ENCODE assay signal across 8 cellular contexts in genomic region chr1:45929257-45929687, GRCh38.
DNase-seq lines count a peak whose midpoint lies in the region; ATAC-seq and TF ChIP-seq lines count a peak whose summit lies in the region.

No MANE protein-coding gene starts in this region.

- no peak overlapping the region for H3K9ac ChIP-seq in colonic mucosa (ENCODE audit: low read depth in 2 of 2, low read length in 2 of 2)

- DNase-seq in SW480 (ENCODE audit: low spot score) (peak; percentile 49), hepatic stellate cell (ENCODE audit: low spot score) (peak; percentile 44), NOMO-1 treated with dmso at 0.1 percent for 144 hours (lab: John Stamatoyannopoulos, UW; ENCODE audit: unreplicated experiment) (no peak), colonic mucosa (no peak), transverse colon (no peak)

- H3K36me3 ChIP-seq in ACC112 (ENCODE audit: insufficient read depth, low read length) = no peaks in the 10 kb centered on the region
- no peaks in the 10 kb centered on the region for H3K36me3 ChIP-seq in HEK293 (ENCODE audit: control insufficient read depth in 2 of 2, insufficient read depth in 1 of 2, low read length in 2 of 2)
- H3K36me3 ChIP-seq in colonic mucosa = no peaks in the 10 kb centered on the region
- no peaks in the 10 kb centered on the region for H3K36me3 ChIP-seq in transverse colon

- in situ Hi-C loops in transverse colon (cut with MboI; ENCODE audit: low pct_ligation_motif_present in 1 of 4, low pct_unique_long_range_greater_than_20kb in 1 of 4, low sequenced_read_pairs in 3 of 4) = no loop called here

- peaks cover 2% of the 10 kb centered on the region for H3K79me2 ChIP-seq in ACC112 (ENCODE audit: control insufficient read depth, insufficient read depth, low read length, unreplicated experiment)

- TF ChIP-seq POLR2A in GM18505 (IDR thresholded peaks at IDR 0.05; ENCODE audit: borderline replicate concordance, extremely low read depth, insufficient read depth, insufficient read length) = no peak
- TF ChIP-seq POLR2A in transverse colon (IDR thresholded peaks at IDR 0.05) = no peak

- no peak overlapping the region for H2AFZ ChIP-seq in ACC112 (ENCODE audit: low read length, unreplicated experiment)

- H3K27me3 ChIP-seq in ACC112 (ENCODE audit: insufficient read depth, low read length) = no peaks in the 10 kb centered on the region
- no peaks in the 10 kb centered on the region for H3K27me3 ChIP-seq in colonic mucosa
- H3K27me3 ChIP-seq in transverse colon = no peaks in the 10 kb centered on the region

- H3K9me3 ChIP-seq in HEK293 (ENCODE audit: control insufficient read depth, insufficient read depth, low read depth, low read length) (no peaks in the 10 kb centered on the region), colonic mucosa (no peaks in the 10 kb centered on the region), transverse colon (no peaks in the 10 kb centered on the region)

- no peak for ATAC-seq in GM18505 (IDR thresholded peaks at IDR 0.05; ENCODE audit: unreplicated experiment)

- intact Hi-C loops in colonic mucosa (cut with DNase I) (no loop called here), transverse colon (cut with DNase I; ENCODE audit: low total_unique reads) (no loop called here)

- H3K27ac ChIP-seq in ACC112 (ENCODE audit: low read depth, low read length) = peak overlapping the region; percentile 68
- no peak overlapping the region for H3K27ac ChIP-seq in HEK293 (ENCODE audit: extremely low read depth, low read depth, low read length)
- H3K27ac ChIP-seq in colonic mucosa = no peak overlapping the region
- peak overlapping the region in 1 of 4 donors; percentile 34 for H3K27ac ChIP-seq in transverse colon

- H3K4me1 ChIP-seq in ACC112 (ENCODE audit: control insufficient read depth, insufficient read depth, low read length, unreplicated experiment) = peaks cover 22% of the 10 kb centered on the region
- H3K4me1 ChIP-seq in HEK293 (ENCODE audit: control insufficient read depth, insufficient read depth, low read length) = peaks cover 4% of the 10 kb centered on the region; the same call in 1 of the 2 replicates
- H3K4me1 ChIP-seq in colonic mucosa = no peaks in the 10 kb centered on the region
- H3K4me1 ChIP-seq in transverse colon = peaks cover 4 to 34% (median 14%) of the 10 kb centered on the region in 4 donors

- POLR2A ChIA-PET in HEK293 (lab: Yijun Ruan, JAX) = interaction anchor here (0.6 kb wide), 2 partner anchors 249 to 410 kb away, joined by 5 read pairs; no protein-coding TSS in a partner anchor

- H3K4me3 ChIP-seq in ACC112 (ENCODE audit: low read depth, low read length) (0 out of 2 replicates have a peak overlapping the region, but pooled peaks have one; percentile 4), HEK293 (ENCODE audit: low read depth, low read length) (no peak overlapping the region), colonic mucosa (no peak overlapping the region), transverse colon (no peak overlapping the region)

- CTCF ChIA-PET in HEK293 (lab: Yijun Ruan, JAX) = interaction anchor here (0.7 kb wide), 3 partner anchors 214 to 588 kb away, joined by 3 to 5 read pairs (median 3); no protein-coding TSS in a partner anchor

- 42% methylated on average over 2 of the region's 2 CpGs; no CpG with 5 or more reads in 1 of the 2 donors for WGBS in transverse colon (ENCODE audit: low coverage in 1 of 2), 2 donors

- no peak for TF ChIP-seq EP300 in transverse colon (IDR thresholded peaks at IDR 0.05; ENCODE audit: low read depth)

- TF ChIP-seq CTCF in HEK293 (tag by site-specific recombination; IDR thresholded peaks at IDR 0.05) (no peak), colonic mucosa (IDR thresholded peaks at IDR 0.05) (no peak), transverse colon (IDR thresholded peaks at IDR 0.05) (no peak)

TF ChIP-seq in HEK293, 187 proteins besides CTCF, POLR2A, EP300 and RAD21:
- 0 out of 2 replicates have a peak, but pooled peaks have one; percentile 9 for TF ChIP-seq ZNF600 (tag by site-specific recombination; IDR thresholded peaks at IDR 0.05)
- TF ChIP-seq ZNF843 (tag by site-specific recombination; IDR thresholded peaks at IDR 0.05) = no peak
- TF ChIP-seq ZNF549 (tag by site-specific recombination; IDR thresholded peaks at IDR 0.05) = peak; percentile 64
- TF ChIP-seq KLF9 (tag by site-specific recombination; IDR thresholded peaks at IDR 0.05; ENCODE audit: low read depth) = no peak
- peak; percentile 74 for TF ChIP-seq ZIC2 (tag by site-specific recombination; IDR thresholded peaks at IDR 0.05)
- TF ChIP-seq ZBTB21 (tag by site-specific recombination; IDR thresholded peaks at IDR 0.05) = peak; percentile 46; the same call in 1 of the 2 replicates
- TF ChIP-seq TRIM28 (IDR thresholded peaks at IDR 0.05; ENCODE audit: borderline replicate concordance, low read length) = peak; percentile 36; the same call in 1 of the 2 replicates
- TF ChIP-seq PRDM1 (tag by site-specific recombination; IDR thresholded peaks at IDR 0.05) = no peak
- no peak for TF ChIP-seq ZSCAN23 (tag by site-specific recombination; IDR thresholded peaks at IDR 0.05)
- TF ChIP-seq REPIN1 (tag by site-specific recombination; IDR thresholded peaks at IDR 0.05; ENCODE audit: low read depth) = no peak
- TF ChIP-seq SP7 (tag by site-specific recombination; IDR thresholded peaks at IDR 0.05) = peak; percentile 92
- TF ChIP-seq GLIS1 (tag by site-specific recombination; IDR thresholded peaks at IDR 0.05) = peak; percentile 62; the same call in 1 of the 2 replicates
- TF ChIP-seq ZNF48 (tag by site-specific recombination; IDR thresholded peaks at IDR 0.05) = no peak
- TF ChIP-seq ZBTB48 (tag by site-specific recombination; IDR thresholded peaks at IDR 0.05) = peak; percentile 19; the same call in 1 of the 2 replicates
- TF ChIP-seq FEZF1 (tag by site-specific recombination; IDR thresholded peaks at IDR 0.05) = peak; percentile 53; the same call in 1 of the 2 replicates

Comparison
In these comparisons a context has a peak if more than half of its experiments do, and no peak if none do; other contexts are left out.
1. DNase-seq: peak in SW480 (single experiment) and hepatic stellate cell (single experiment); none in NOMO-1 treated with dmso at 0.1 percent for 144 hours (single experiment), colonic mucosa (single experiment) and transverse colon (single experiment).